In the genomic region with DNA sequence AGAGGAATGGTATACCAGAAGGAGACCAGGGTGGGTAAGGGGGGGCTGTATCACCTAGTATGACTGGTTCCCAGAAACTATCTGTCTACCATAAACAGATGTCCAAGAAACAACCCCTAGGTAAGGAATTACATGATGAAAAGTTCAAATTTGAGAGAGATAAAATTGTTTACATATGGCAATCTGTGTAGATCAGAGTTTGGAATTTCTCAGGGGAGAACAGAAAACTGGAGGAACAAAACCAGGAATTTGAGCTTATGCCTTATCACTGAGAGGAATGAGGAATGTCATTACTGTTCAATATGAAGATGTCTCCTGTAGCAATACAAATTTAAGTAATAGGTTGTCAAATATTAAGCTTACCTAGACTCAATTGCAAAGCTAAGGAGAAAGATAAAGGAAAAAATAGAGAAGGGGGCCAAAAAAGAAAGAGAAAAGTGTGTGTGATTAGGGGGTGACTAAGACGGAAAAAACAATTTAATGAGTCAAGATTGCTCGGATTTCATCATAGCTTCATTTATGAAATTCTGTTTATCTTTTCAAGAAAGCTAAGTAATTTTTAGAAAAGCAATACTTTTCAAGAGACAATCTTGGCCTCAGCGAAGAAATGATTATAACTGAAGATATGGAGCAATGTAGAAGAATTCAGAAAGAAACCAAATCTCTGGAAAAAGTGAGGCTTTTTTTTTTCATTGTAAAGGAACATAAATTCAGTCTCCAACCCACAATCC, we compare ENCODE assay signal across 8 cellular contexts.
DNase-seq lines count a peak whose midpoint lies in the region; ATAC-seq and TF ChIP-seq lines count a peak whose summit lies in the region.

No MANE protein-coding gene starts in this region.

- H3K36me3 ChIP-seq in BE2C (no peaks in the 10 kb centered on the region), esophagus muscularis mucosa (no peaks in the 10 kb centered on the region), neuronal stem cell (replicated peaks in 1 of 2; ENCODE audit: control insufficient read depth in 2 of 2, insufficient read depth in 2 of 2, low read length in 2 of 2) (peaks cover 0 to 15% of the 10 kb centered on the region in 2 donors)

- peak overlapping the region; percentile 43 for H3K4me2 ChIP-seq in neuronal stem cell (ENCODE audit: insufficient read depth, low read length, poor library complexity, severe bottlenecking)

- H3K14ac ChIP-seq in neuronal stem cell (ENCODE audit: low read length), result no peak overlapping the region

- H3K79me1 ChIP-seq in neuronal stem cell (ENCODE audit: low read depth, low read length), result peaks cover 2% of the 10 kb centered on the region

- no peak for TF ChIP-seq POLR2A in esophagus muscularis mucosa (IDR thresholded peaks at IDR 0.05; ENCODE audit: low read depth)

- H3K4ac ChIP-seq in neuronal stem cell (ENCODE audit: low read length), result no peak overlapping the region

- H4K91ac ChIP-seq in neuronal stem cell (ENCODE audit: low read depth, low read length, poor library complexity), result no peak overlapping the region

- intact Hi-C loops in esophagus muscularis mucosa (cut with DNase I), result loop anchor here (5.0 kb wide), 2 partner anchors 87 to 208 kb away; no protein-coding TSS in a partner anchor

- no peak overlapping the region for H2BK120ac ChIP-seq in neuronal stem cell (ENCODE audit: low read depth, low read length)

- H3K9ac ChIP-seq in neuronal stem cell (ENCODE audit: low read depth, low read length, poor library complexity), result peak overlapping the region; percentile 74

- H3K4me1 ChIP-seq in BE2C, result peaks cover 18% of the 10 kb centered on the region
- peaks cover 72 to 92% (median 78%) of the 10 kb centered on the region in 4 donors for H3K4me1 ChIP-seq in esophagus muscularis mucosa
- peaks cover 10 to 23% of the 10 kb centered on the region in 2 donors for H3K4me1 ChIP-seq in neuronal stem cell (ENCODE audit: control insufficient read depth in 2 of 2, insufficient read depth in 1 of 2, low read depth in 1 of 2, low read length in 2 of 2)

- TF ChIP-seq CTCF in BE2C (IDR thresholded peaks at IDR 0.05; ENCODE audit: low read depth, low read length) (no peak), esophagus muscularis mucosa (IDR thresholded peaks at IDR 0.05) (no peak)

- H2AFZ ChIP-seq in neuronal stem cell (ENCODE audit: low read length), result no peak overlapping the region

- H3K4me3 ChIP-seq in BE2C (ENCODE audit: low read depth, low read length), result peak overlapping the region; percentile 51
- H3K4me3 ChIP-seq in esophagus muscularis mucosa, result peak overlapping the region; percentile 34 to 49 (median 42)
- H3K4me3 ChIP-seq in neuronal stem cell (ENCODE audit: low read length in 2 of 2), result peak overlapping the region; percentile 49 to 66

- no peak overlapping the region for H2BK12ac ChIP-seq in neuronal stem cell (ENCODE audit: low read length)

- H3K18ac ChIP-seq in neuronal stem cell (ENCODE audit: low read length), result no peak overlapping the region

- H2BK5ac ChIP-seq in neuronal stem cell (ENCODE audit: low read length), result no peak overlapping the region

- DNase-seq in BE2C, result no peak
- DNase-seq in OCI-M1 (lab: John Stamatoyannopoulos, UW), result peak; percentile 64
- DNase-seq in esophagus muscularis mucosa (ENCODE audit: extremely low spot score), result no peak
- no peak for DNase-seq in neuronal stem cell (ENCODE audit: low spot score)
- DNase-seq in SIG-M5 (lab: John Stamatoyannopoulos, UW), result no peak
- DNase-seq in NCI-H1694 (lab: John Stamatoyannopoulos, UW), result no peak
- DNase-seq in NAMALWA (ENCODE audit: low spot score), result no peak

- no peak for ATAC-seq in HG02798 (IDR thresholded peaks at IDR 0.05; ENCODE audit: poor library complexity, unreplicated experiment)

- peak overlapping the region; percentile 85 for H2AK5ac ChIP-seq in neuronal stem cell (ENCODE audit: low read depth, low read length)

- H3K23ac ChIP-seq in neuronal stem cell (ENCODE audit: low read depth, low read length, poor library complexity), result no peak overlapping the region

- H3K9me3 ChIP-seq in BE2C (no peaks in the 10 kb centered on the region), esophagus muscularis mucosa (no peaks in the 10 kb centered on the region), neuronal stem cell (replicated peaks in 1 of 2; ENCODE audit: control insufficient read depth in 2 of 2, insufficient read depth in 1 of 2, low read depth in 1 of 2, low read length in 2 of 2) (no peaks in the 10 kb centered on the region)

- no peak overlapping the region for H4K8ac ChIP-seq in neuronal stem cell (ENCODE audit: low read depth, low read length)

- no peaks in the 10 kb centered on the region for H3K27me3 ChIP-seq in BE2C
- H3K27me3 ChIP-seq in esophagus muscularis mucosa, result no peaks in the 10 kb centered on the region
- H3K27me3 ChIP-seq in neuronal stem cell (ENCODE audit: control insufficient read depth in 3 of 3, insufficient read depth in 3 of 3, low read depth in 1 of 3, low read length in 3 of 3), result no peaks in the 10 kb centered on the region

- no peak overlapping the region for H2BK15ac ChIP-seq in neuronal stem cell (ENCODE audit: low read length)

- no peak for TF ChIP-seq EP300 in esophagus muscularis mucosa (IDR thresholded peaks at IDR 0.05)

- H3K27ac ChIP-seq in esophagus muscularis mucosa (replicated peaks in 1 of 4), result peak overlapping the region; percentile 68 to 77 (median 76)
- peak overlapping the region; percentile 82 for H3K27ac ChIP-seq in neuronal stem cell (replicated peaks; ENCODE audit: low read length)

- WGBS in esophagus muscularis mucosa, result 14% methylated on average over 3 of the region's 3 CpGs
- no CpG with 5 or more reads among the region's 3 CpGs for WGBS in neuronal stem cell (ENCODE audit: extremely low coverage in 2 of 2, insufficient read length in 2 of 2, insufficient replicate concordance in 1 of 2), 2 donors
